1 cellular context compared by ENCODE assay signal in the genomic region with DNA sequence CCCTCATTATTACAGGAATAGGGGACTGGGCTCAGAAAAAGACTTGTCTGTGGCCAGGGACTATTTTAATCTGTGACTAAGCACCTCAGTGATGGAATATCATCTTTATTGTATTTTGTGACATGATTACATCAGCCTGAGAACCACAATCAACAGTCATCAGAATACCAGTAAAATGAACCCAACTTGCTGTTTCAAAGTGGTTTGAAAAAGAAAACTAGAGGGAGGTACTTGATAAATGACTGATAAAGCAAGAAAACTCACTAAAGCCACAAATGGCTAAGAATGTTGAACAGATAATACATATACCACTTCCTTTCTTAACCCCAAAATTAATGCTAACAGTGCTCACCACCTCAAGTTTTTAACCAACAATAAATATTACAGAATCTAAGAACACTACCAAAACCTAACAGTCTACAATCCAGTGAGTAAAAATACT.
TF ChIP-seq lines count a peak whose summit lies in the region.

No MANE protein-coding gene starts in this region.

TF ChIP-seq in HepG2, 621 proteins besides CTCF, POLR2A, EP300 and RAD21 (continued from another document):
- TF ChIP-seq, protein P1, sequence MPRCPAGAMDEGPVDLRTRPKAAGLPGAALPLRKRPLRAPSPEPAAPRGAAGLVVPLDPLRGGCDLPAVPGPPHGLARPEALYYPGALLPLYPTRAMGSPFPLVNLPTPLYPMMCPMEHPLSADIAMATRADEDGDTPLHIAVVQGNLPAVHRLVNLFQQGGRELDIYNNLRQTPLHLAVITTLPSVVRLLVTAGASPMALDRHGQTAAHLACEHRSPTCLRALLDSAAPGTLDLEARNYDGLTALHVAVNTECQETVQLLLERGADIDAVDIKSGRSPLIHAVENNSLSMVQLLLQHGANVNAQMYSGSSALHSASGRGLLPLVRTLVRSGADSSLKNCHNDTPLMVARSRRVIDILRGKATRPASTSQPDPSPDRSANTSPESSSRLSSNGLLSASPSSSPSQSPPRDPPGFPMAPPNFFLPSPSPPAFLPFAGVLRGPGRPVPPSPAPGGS (CRISPR knock-in tag; IDR thresholded peaks at IDR 0.05) = no peak
- TF ChIP-seq JUND (CRISPR knock-in tag; IDR thresholded peaks at IDR 0.05) (no peak), TAF15 (IDR thresholded peaks at IDR 0.05; ENCODE audit: low read depth, low read length, poor library complexity, severe bottlenecking) (no peak), NCOA1 (CRISPR knock-in tag; IDR thresholded peaks at IDR 0.05) (no peak)
- TF ChIP-seq, protein P2, sequence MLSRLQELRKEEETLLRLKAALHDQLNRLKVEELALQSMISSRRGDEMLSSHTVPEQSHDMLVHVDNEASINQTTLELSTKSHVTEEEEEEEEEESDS (CRISPR knock-in tag; IDR thresholded peaks at IDR 0.05; ENCODE audit: borderline replicate concordance) = no peak
